ENCODE assay signal across 2 cellular contexts in the genomic region with DNA sequence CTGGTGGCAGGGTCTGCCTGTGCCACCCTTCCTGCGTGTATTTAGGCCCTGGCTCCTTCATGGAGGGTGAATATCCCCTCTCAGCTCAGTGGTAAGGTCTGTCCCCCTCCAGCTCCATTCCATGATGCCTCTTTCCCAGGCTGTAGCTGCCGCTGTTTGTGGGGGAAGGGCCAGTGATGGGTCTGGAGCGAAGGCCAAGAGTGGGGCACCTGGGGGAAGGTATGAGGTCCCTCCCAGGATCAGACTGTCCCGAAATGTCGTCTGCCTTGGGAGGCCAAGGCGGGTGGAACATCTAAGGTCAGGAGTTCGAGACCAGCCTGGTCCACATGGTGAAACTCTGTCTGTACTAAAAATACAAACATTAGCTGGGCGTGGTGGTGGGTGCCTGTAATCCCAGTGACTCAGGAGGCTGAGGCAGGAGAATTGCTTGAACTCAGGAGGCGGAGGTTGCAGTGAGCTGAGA.
TF ChIP-seq lines count a peak whose summit lies in the region.

No MANE protein-coding gene starts in this region.

TF ChIP-seq in H1, 55 proteins besides CTCF, POLR2A, EP300 and RAD21:
- no peak for TF ChIP-seq TAF1 (IDR thresholded peaks at IDR 0.05; ENCODE audit: low read depth, low read length)
- no peak for TF ChIP-seq SAP30 (IDR thresholded peaks at IDR 0.05; ENCODE audit: insufficient read depth, insufficient replicate concordance, low read length)
- no peak for TF ChIP-seq JUND (IDR thresholded peaks at IDR 0.05; ENCODE audit: low read length)

TF ChIP-seq in HEK293T, 16 proteins besides CTCF, POLR2A, EP300 and RAD21:
- no peak for TF ChIP-seq CTBP1 (IDR thresholded peaks at IDR 0.05; ENCODE audit: borderline replicate concordance)
- TF ChIP-seq, protein P1, sequence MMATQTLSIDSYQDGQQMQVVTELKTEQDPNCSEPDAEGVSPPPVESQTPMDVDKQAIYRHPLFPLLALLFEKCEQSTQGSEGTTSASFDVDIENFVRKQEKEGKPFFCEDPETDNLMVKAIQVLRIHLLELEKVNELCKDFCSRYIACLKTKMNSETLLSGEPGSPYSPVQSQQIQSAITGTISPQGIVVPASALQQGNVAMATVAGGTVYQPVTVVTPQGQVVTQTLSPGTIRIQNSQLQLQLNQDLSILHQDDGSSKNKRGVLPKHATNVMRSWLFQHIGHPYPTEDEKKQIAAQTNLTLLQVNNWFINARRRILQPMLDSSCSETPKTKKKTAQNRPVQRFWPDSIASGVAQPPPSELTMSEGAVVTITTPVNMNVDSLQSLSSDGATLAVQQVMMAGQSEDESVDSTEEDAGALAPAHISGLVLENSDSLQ (IDR thresholded peaks at IDR 0.05): no peak
- TF ChIP-seq HDGF (IDR thresholded peaks at IDR 0.05; ENCODE audit: borderline replicate concordance): no peak
- TF ChIP-seq LEF1 (IDR thresholded peaks at IDR 0.05; ENCODE audit: borderline replicate concordance): no peak
- no peak for TF ChIP-seq ELF4 (IDR thresholded peaks at IDR 0.05)
- TF ChIP-seq BHLHE40 (IDR thresholded peaks at IDR 0.05; ENCODE audit: borderline replicate concordance): no peak
- TF ChIP-seq FOXA1 (IDR thresholded peaks at IDR 0.05): no peak
- TF ChIP-seq TARDBP (IDR thresholded peaks at IDR 0.05): no peak
- no peak for TF ChIP-seq SP1 (IDR thresholded peaks at IDR 0.05)
- no peak for TF ChIP-seq ARNT (IDR thresholded peaks at IDR 0.05)
- no peak for TF ChIP-seq ZNF384 (IDR thresholded peaks at IDR 0.05)
- no peak for TF ChIP-seq L3MBTL2 (conservative IDR thresholded peaks at IDR 0.05)
- no peak for TF ChIP-seq FOXK2 (IDR thresholded peaks at IDR 0.05)
- no peak for TF ChIP-seq NFRKB (IDR thresholded peaks at IDR 0.05)
- no peak for TF ChIP-seq SUZ12 (IDR thresholded peaks at IDR 0.05)
- no peak for TF ChIP-seq FOXM1 (IDR thresholded peaks at IDR 0.05; ENCODE audit: borderline replicate concordance)
